In the genomic region with DNA sequence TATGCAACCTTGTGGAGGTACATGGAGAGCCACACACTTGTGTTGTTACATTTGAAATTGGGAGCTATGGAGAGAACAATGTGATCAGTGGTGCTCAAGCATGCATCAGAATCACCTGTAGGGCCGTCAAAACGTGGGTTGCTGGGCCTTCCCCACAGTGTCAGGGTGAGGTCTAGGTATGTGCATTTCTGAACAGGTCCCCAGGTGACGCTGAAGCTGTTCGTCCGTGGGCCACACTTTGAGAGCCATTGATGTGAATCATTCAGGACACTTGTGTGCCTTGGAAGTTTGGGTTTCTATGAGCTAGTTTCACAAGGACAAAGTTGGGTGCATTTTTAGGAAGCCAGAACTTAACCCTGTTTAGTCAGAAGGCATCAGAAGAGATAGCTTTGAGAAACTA, we compare ENCODE assay signal across 8 cellular contexts.
"Had no signal": no experiment of that assay in that cellular context is flagged by ENCODE, and none has a peak within 500 bp of the region (broad histone marks: within the 10 kb centered on the region; RNA-seq: fewer than 3 reads in every experiment).

No MANE protein-coding gene starts in this region.

- H3K4me1 ChIP-seq: HAP-1 had no signal

- H3K36me3 ChIP-seq: HAP-1 had no signal

- H3K9me3 ChIP-seq: HAP-1 had no signal

- DNase-seq: GM23248, GOT3, H7, HFFc6, IMR-90 had no signal

- ATAC-seq: HCT116, K562 had no signal

- H3K4me3 ChIP-seq: GM23248, HAP-1, K562 had no signal

- H3K27ac ChIP-seq: GM23248 had no signal
